8 cellular contexts compared by ENCODE assay signal in the genomic region with DNA sequence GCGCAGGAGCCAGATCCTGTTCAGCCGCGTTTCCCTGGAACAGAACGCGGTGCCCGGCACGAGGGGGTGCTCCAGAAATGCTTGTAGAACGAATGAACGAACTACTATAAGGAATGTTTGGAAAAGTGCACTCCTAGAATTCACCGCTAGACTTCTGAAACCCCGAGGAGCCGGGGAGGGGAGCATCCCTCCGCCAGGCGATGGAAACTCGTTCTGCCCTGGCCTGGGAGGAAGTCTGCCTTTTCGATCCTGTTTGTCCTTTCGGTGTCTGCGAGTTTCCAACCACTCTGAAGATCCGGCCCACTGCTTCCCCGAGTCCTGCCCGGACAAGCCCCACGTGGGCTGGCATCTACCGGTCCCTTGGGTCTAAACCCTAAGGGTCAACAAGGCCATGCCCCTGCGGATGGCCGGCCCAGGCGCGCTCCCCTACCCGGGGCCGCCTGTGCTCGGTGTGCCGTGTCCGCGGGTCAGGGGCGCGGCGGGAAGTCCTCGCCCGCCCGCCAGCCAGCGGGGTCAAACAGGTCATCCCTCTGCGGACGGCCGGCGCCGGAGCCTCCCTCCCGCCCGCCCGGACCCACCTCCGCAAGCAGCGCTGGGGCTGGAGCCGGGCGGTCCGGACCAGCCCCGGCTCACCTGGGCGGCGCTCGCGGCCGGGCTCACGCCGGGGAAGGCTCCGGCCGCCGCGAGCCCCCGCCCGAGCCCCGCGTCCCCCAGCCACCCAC. TPM values are rescaled to one million over a fixed set of nuclear protein-coding genes. Genes with fewer than 3 reads are reported as not detected.
A peak's percentile ranks its signal among the peaks of the same experiment; 100 is the strongest.
DNase-seq lines count a peak whose midpoint lies in the region; ATAC-seq lines count a peak whose summit lies in the region.

No MANE protein-coding gene starts in this region.

- H3K4ac ChIP-seq in mesendoderm (ENCODE audit: low read depth, low read length), result peak overlapping the region; percentile 44

- no peak overlapping the region for H3K27ac Mint-ChIP-seq in T-helper 2 cell treated with Interferon-gamma antibody and Interleukin-4, amounts not matched to agents 5 μg/mL and 100 μg/mL, for 36 hours
- H3K27ac Mint-ChIP-seq in stimulated activated effector memory CD8-positive, alpha-beta T cell treated with anti-CD3 and anti-CD28 coated beads, Interleukin-12 subunit alpha, Interleukin-12 subunit beta, amount 100 ng/mL, for 72 hours, result no peak overlapping the region

- DNase-seq in ELF-1 (ENCODE audit: low read depth, low spot score), result peak; percentile 67
- peak; percentile 46 for DNase-seq in NCI-H2171 (lab: John Stamatoyannopoulos, UW)
- peak; percentile 68 for DNase-seq in ecto neural progenitor cell (ENCODE audit: low spot score)
- DNase-seq in mesendoderm, result peak; percentile 74
- DNase-seq in T-helper 2 cell treated with Interferon-gamma antibody and Interleukin-4, amounts not matched to agents 5 μg/mL and 100 μg/mL, for 36 hours (ENCODE audit: low spot score), result no peak
- DNase-seq in HCEC 1CT, result no peak
- no peak for DNase-seq in stimulated activated effector memory CD8-positive, alpha-beta T cell treated with anti-CD3 and anti-CD28 coated beads, Interleukin-12 subunit alpha, Interleukin-12 subunit beta, amount 100 ng/mL, for 72 hours (ENCODE audit: low spot score in 2 of 2)

- H3K4me1 ChIP-seq in mesendoderm (ENCODE audit: control insufficient read depth, low read depth, low read length) (no peaks in the 10 kb centered on the region), urinary bladder (ENCODE audit: insufficient read depth) (no peaks in the 10 kb centered on the region)

- no peak for ATAC-seq in stimulated activated effector memory CD8-positive, alpha-beta T cell treated with anti-CD3 and anti-CD28 coated beads, Interleukin-12 subunit alpha, Interleukin-12 subunit beta, amount 100 ng/mL, for 72 hours

- H3K4me3 Mint-ChIP-seq in T-helper 2 cell treated with Interferon-gamma antibody and Interleukin-4, amounts not matched to agents 5 μg/mL and 100 μg/mL, for 36 hours, result no peak overlapping the region
- H3K4me3 Mint-ChIP-seq in stimulated activated effector memory CD8-positive, alpha-beta T cell treated with anti-CD3 and anti-CD28 coated beads, Interleukin-12 subunit alpha, Interleukin-12 subunit beta, amount 100 ng/mL, for 72 hours, result no peak overlapping the region

- no peak overlapping the region for H3K27ac ChIP-seq in mesendoderm (ENCODE audit: low read depth, low read length)
- no peak overlapping the region for H3K27ac ChIP-seq in urinary bladder (ENCODE audit: low read depth)

- H3K23ac ChIP-seq in mesendoderm (ENCODE audit: low read length), result no peak overlapping the region

- H3K56ac ChIP-seq in mesendoderm (ENCODE audit: low read length), result peak overlapping the region; percentile 82

- no peak overlapping the region for H4K5ac ChIP-seq in mesendoderm (ENCODE audit: low read length)

- peak overlapping the region; percentile 60 for H3K4me3 ChIP-seq in mesendoderm (ENCODE audit: low read length)
- peak overlapping the region; percentile 48 for H3K4me3 ChIP-seq in urinary bladder (ENCODE audit: low read depth, low read length)

- no peaks in the 10 kb centered on the region for H3K36me3 ChIP-seq in mesendoderm (ENCODE audit: control insufficient read depth, insufficient read depth, low read length)
- no peaks in the 10 kb centered on the region for H3K36me3 ChIP-seq in urinary bladder (ENCODE audit: insufficient read depth)

- no peak overlapping the region for H2BK15ac ChIP-seq in mesendoderm (replicated peaks; ENCODE audit: low read depth)

- WGBS in mesendoderm (ENCODE audit: extremely low coverage, insufficient coverage, low lambda C conversion rate), result no CpG with 5 or more reads among the region's 69 CpGs
- WGBS in urinary bladder, result under 1% methylated on average over 69 of the region's 69 CpGs

- H3K9ac ChIP-seq in mesendoderm (ENCODE audit: low read length), result peak overlapping the region; percentile 73

- no peak overlapping the region for H2AK5ac ChIP-seq in mesendoderm (ENCODE audit: low read length)

- H3K36me3 Mint-ChIP-seq in T-helper 2 cell treated with Interferon-gamma antibody and Interleukin-4, amounts not matched to agents 5 μg/mL and 100 μg/mL, for 36 hours (ENCODE audit: low read depth), result no peaks in the 10 kb centered on the region
- H3K36me3 Mint-ChIP-seq in stimulated activated effector memory CD8-positive, alpha-beta T cell treated with anti-CD3 and anti-CD28 coated beads, Interleukin-12 subunit alpha, Interleukin-12 subunit beta, amount 100 ng/mL, for 72 hours, result no peaks in the 10 kb centered on the region

- peaks cover 5% of the 10 kb centered on the region for H3K4me1 Mint-ChIP-seq in T-helper 2 cell treated with Interferon-gamma antibody and Interleukin-4, amounts not matched to agents 5 μg/mL and 100 μg/mL, for 36 hours (ENCODE audit: low read depth)
- H3K4me1 Mint-ChIP-seq in stimulated activated effector memory CD8-positive, alpha-beta T cell treated with anti-CD3 and anti-CD28 coated beads, Interleukin-12 subunit alpha, Interleukin-12 subunit beta, amount 100 ng/mL, for 72 hours, result peaks cover 8% of the 10 kb centered on the region

- no peak overlapping the region for H2BK120ac ChIP-seq in mesendoderm (ENCODE audit: low read depth, low read length)

- H3K79me2 ChIP-seq in mesendoderm (ENCODE audit: control insufficient read depth, insufficient read depth, low read length), result no peaks in the 10 kb centered on the region

- H3K27me3 Mint-ChIP-seq in T-helper 2 cell treated with Interferon-gamma antibody and Interleukin-4, amounts not matched to agents 5 μg/mL and 100 μg/mL, for 36 hours (ENCODE audit: low read depth), result peaks cover 58% of the 10 kb centered on the region

- H3K4me2 ChIP-seq in mesendoderm (ENCODE audit: low read length), result peak overlapping the region; percentile 59

- H2BK5ac ChIP-seq in mesendoderm (ENCODE audit: low read length), result no peak overlapping the region

- peak overlapping the region; percentile 75 for H3K18ac ChIP-seq in mesendoderm (ENCODE audit: low read length)

- peaks cover 2% of the 10 kb centered on the region for H3K27me3 ChIP-seq in mesendoderm (ENCODE audit: insufficient read depth, low read length, poor library complexity)

- no peaks in the 10 kb centered on the region for H3K9me3 Mint-ChIP-seq in T-helper 2 cell treated with Interferon-gamma antibody and Interleukin-4, amounts not matched to agents 5 μg/mL and 100 μg/mL, for 36 hours
- no peaks in the 10 kb centered on the region for H3K9me3 Mint-ChIP-seq in stimulated activated effector memory CD8-positive, alpha-beta T cell treated with anti-CD3 and anti-CD28 coated beads, Interleukin-12 subunit alpha, Interleukin-12 subunit beta, amount 100 ng/mL, for 72 hours

- no peak overlapping the region for H4K8ac ChIP-seq in mesendoderm (ENCODE audit: low read depth, low read length)

- peaks cover 5% of the 10 kb centered on the region for H3K79me1 ChIP-seq in mesendoderm (ENCODE audit: low read length)

RNA-seq across cellular contexts. Expression of gene SULF2, which starts 0.5 kb away (rescaled TPM):
- 42.8 TPM for polyA plus RNA-seq in mesendoderm (2013, experiment 1 of 2)
- polyA plus RNA-seq in mesendoderm (2013, experiment 2 of 2), result 40.6 TPM
- total RNA-seq in urinary bladder, result 34.7 TPM
- 40.3 TPM for polyA plus RNA-seq in urinary bladder

Comparison
In these comparisons a context has a peak if more than half of its experiments do, and no peak if none do; other contexts are left out.
1. DNase-seq: peak in ELF-1 (single experiment), NCI-H2171 (single experiment), ecto neural progenitor cell (single experiment) and mesendoderm (single experiment); none in T-helper 2 cell treated with Interferon-gamma antibody and Interleukin-4, amounts not matched to agents 5 μg/mL and 100 μg/mL, for 36 hours (single experiment), HCEC 1CT (single experiment) and stimulated activated effector memory CD8-positive, alpha-beta T cell treated with anti-CD3 and anti-CD28 coated beads, Interleukin-12 subunit alpha, Interleukin-12 subunit beta, amount 100 ng/mL, for 72 hours (0 of 2).